Comparison of ENCODE assay signal across 8 cellular contexts in the genomic region with DNA sequence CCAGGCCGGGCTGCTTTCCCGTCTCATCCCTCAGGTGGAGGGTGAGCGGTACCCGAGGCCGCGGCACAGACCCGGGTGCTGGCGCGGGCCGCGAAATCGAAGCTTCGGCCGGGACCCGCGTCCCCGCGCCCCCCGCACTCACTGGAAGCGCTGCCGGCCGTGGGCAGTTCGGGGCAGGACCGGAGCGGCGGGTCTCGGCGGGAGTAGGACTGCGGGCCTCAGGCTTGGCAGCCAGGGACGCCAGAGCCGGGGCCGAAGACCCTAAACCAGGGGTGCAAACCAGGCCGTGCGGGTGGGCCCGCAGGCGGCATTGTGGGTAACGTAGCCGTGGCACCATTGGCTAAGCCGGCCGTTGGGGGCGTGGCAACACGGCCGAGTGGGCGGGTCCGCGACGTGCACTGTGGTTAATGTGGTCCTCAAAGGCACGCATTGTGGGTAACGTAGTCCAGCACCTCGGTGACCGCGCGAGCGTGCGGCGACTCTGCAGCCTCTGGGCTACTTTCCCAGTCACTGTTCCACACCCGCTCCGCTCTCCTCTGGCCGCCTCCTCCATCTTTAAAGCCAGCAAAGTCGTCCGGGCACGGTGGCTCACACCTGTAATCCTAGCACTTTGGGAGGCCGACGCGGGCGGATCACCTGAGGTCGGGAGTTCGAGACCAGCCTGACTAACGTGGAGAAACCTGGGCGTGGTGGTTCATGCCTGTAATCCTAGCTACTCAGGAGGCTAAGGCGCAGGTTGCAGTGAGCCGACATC. TPM values are rescaled to one million over a fixed set of nuclear protein-coding genes. Genes with fewer than 3 reads are reported as not detected.
A peak's percentile ranks its signal among the peaks of the same experiment; 100 is the strongest.
DNase-seq lines count a peak whose midpoint lies in the region; ATAC-seq and TF ChIP-seq lines count a peak whose summit lies in the region.

A gene (minus strand): TSS at position 288 of the 754 bp plus-strand sequence. CDS start 1,184 bp downstream, outside the sequence.

- H3K4me3 ChIP-seq in HUES48 (ENCODE audit: low read depth, low read length): peak within 1 kb of the TSS; percentile 87
- peak within 1 kb of the TSS; percentile 94 for H3K4me3 ChIP-seq in NT2/D1 (ENCODE audit: insufficient read length, low read depth)
- peak within 1 kb of the TSS; percentile 94 for H3K4me3 ChIP-seq in endodermal cell (ENCODE audit: low read length)
- H3K4me3 ChIP-seq in mesendoderm (ENCODE audit: low read length): peak within 1 kb of the TSS; percentile 86

- CTCF ChIA-PET in Calu3 (lab: Charles Lee): interaction anchor here (1.1 to 1.2 kb wide), 2 partner anchors 29 to 33 kb away, joined by 3 to 4 read pairs; a partner anchor contains a TSS
- CTCF ChIA-PET in activated CD8-positive, alpha-beta memory T cell treated with anti-CD3 and anti-CD28 coated beads, Interleukin-2, amount 10 ng/mL, durations not matched to agents 7 days and 5 days (lab: Charles Lee): interaction anchor here (0.6 to 1.9 kb wide), 2 partner anchors 32 to 104 kb away, joined by 3 to 7 read pairs; a partner anchor contains a TSS

- H3K36me3 ChIP-seq in HUES48 (ENCODE audit: control insufficient read depth, insufficient read depth, low read length) (peaks cover 33% of the 10 kb centered on the region), NT2/D1 (ENCODE audit: insufficient read depth, insufficient read length, low read length) (peaks cover 37% of the 10 kb centered on the region), endodermal cell (ENCODE audit: control insufficient read depth, insufficient read depth, low read length) (peaks cover 23% of the 10 kb centered on the region), mesendoderm (ENCODE audit: control insufficient read depth, insufficient read depth, low read length) (peaks cover 2% of the 10 kb centered on the region)

- H3K27ac ChIP-seq in HUES48 (ENCODE audit: low read depth, low read length) (peak within 1 kb of the TSS; percentile 68), endodermal cell (ENCODE audit: low read depth, low read length) (no peak within 1 kb of the TSS), mesendoderm (ENCODE audit: low read depth, low read length) (peak within 1 kb of the TSS; percentile 53)

- intact Hi-C loops in Calu3 (cut with micrococcal nuclease; ENCODE audit: unreplicated experiment): no loop called here

- H3K4me2 ChIP-seq in mesendoderm (ENCODE audit: low read length): peak within 1 kb of the TSS; percentile 88

- H4K5ac ChIP-seq in mesendoderm (ENCODE audit: low read length): no peak within 1 kb of the TSS

- H3K79me2 ChIP-seq in mesendoderm (ENCODE audit: control insufficient read depth, insufficient read depth, low read length): peaks cover 6% of the 10 kb centered on the region

- H3K27me3 Mint-ChIP-seq in Calu3 (ENCODE audit: unreplicated experiment) (no peaks in the 10 kb centered on the region), endodermal cell (ENCODE audit: insufficient read depth) (no peaks in the 10 kb centered on the region)
- no peaks in the 10 kb centered on the region for H3K27me3 Mint-ChIP-seq in activated CD8-positive, alpha-beta memory T cell treated with anti-CD3 and anti-CD28 coated beads, Interleukin-2, amount 10 ng/mL, durations not matched to agents 7 days and 5 days

- no peak within 1 kb of the TSS for H2BK15ac ChIP-seq in mesendoderm (replicated peaks; ENCODE audit: low read depth)

- no TSS peak for BruUV-seq in Calu3 (replicated peaks; lab: Mats Ljungman, UMichigan)

- H2BK120ac ChIP-seq in mesendoderm (ENCODE audit: low read depth, low read length): no peak within 1 kb of the TSS

- no peak within 1 kb of the TSS for H2BK5ac ChIP-seq in mesendoderm (ENCODE audit: low read length)

- peak within 1 kb of the TSS; percentile 91 for H3K27ac Mint-ChIP-seq in Calu3 (ENCODE audit: unreplicated experiment)
- peak within 1 kb of the TSS; percentile 87 for H3K27ac Mint-ChIP-seq in activated CD8-positive, alpha-beta memory T cell treated with anti-CD3 and anti-CD28 coated beads, Interleukin-2, amount 10 ng/mL, durations not matched to agents 7 days and 5 days
- peak within 1 kb of the TSS; percentile 95 for H3K27ac Mint-ChIP-seq in endodermal cell

- H3K9ac ChIP-seq in HUES48 (ENCODE audit: low read depth, low read length) (peak within 1 kb of the TSS; percentile 70), NT2/D1 (ENCODE audit: insufficient read length, low read depth) (peak within 1 kb of the TSS; percentile 98), endodermal cell (ENCODE audit: extremely low read depth, low read length, poor library complexity, severe bottlenecking) (peak within 1 kb of the TSS; percentile 81), mesendoderm (ENCODE audit: low read length) (peak within 1 kb of the TSS; percentile 96)

- H3K4me1 Mint-ChIP-seq in Calu3 (ENCODE audit: low read depth, unreplicated experiment) (peaks cover 30% of the 10 kb centered on the region), endodermal cell (peaks cover 18% of the 10 kb centered on the region)
- H3K4me1 Mint-ChIP-seq in activated CD8-positive, alpha-beta memory T cell treated with anti-CD3 and anti-CD28 coated beads, Interleukin-2, amount 10 ng/mL, durations not matched to agents 7 days and 5 days: peaks cover 24% of the 10 kb centered on the region

- no peak within 1 kb of the TSS for H4K8ac ChIP-seq in mesendoderm (ENCODE audit: low read depth, low read length)

- no peaks in the 10 kb centered on the region for H3K9me3 ChIP-seq in HUES48 (ENCODE audit: control insufficient read depth, insufficient read depth, low read length)
- H3K9me3 ChIP-seq in NT2/D1 (ENCODE audit: insufficient read depth, low read length): no peaks in the 10 kb centered on the region
- no peaks in the 10 kb centered on the region for H3K9me3 ChIP-seq in endodermal cell (ENCODE audit: control insufficient read depth, low read length)

- H3K4ac ChIP-seq in mesendoderm (ENCODE audit: low read depth, low read length): peak within 1 kb of the TSS; percentile 75

- TF ChIP-seq CTCF in Calu3 (IDR thresholded peaks at IDR 0.05; ENCODE audit: unreplicated experiment) (no peak), endodermal cell (conservative IDR thresholded peaks at IDR 0.05) (no peak)

- H3K4me1 ChIP-seq in HUES48 (ENCODE audit: control insufficient read depth, insufficient read depth, low read length): peaks cover 3% of the 10 kb centered on the region
- peaks cover 13% of the 10 kb centered on the region for H3K4me1 ChIP-seq in NT2/D1 (ENCODE audit: insufficient read depth, insufficient read length)
- H3K4me1 ChIP-seq in endodermal cell (ENCODE audit: control insufficient read depth, insufficient read depth, low read length): no peaks in the 10 kb centered on the region
- peaks cover 1% of the 10 kb centered on the region for H3K4me1 ChIP-seq in mesendoderm (ENCODE audit: control insufficient read depth, low read depth, low read length)

- H3K18ac ChIP-seq in mesendoderm (ENCODE audit: low read length): peak within 1 kb of the TSS; percentile 53

- H2AK5ac ChIP-seq in mesendoderm (ENCODE audit: low read length): no peak within 1 kb of the TSS

- peak; percentile 100 for DNase-seq in Calu3
- DNase-seq in NT2/D1 (ENCODE audit: low read depth, low spot score): peak; percentile 96
- DNase-seq in activated CD8-positive, alpha-beta memory T cell treated with anti-CD3 and anti-CD28 coated beads, Interleukin-2, amount 10 ng/mL, durations not matched to agents 7 days and 5 days: peak; percentile 95
- peak; percentile 100 for DNase-seq in endodermal cell
- DNase-seq in mesendoderm: peak; percentile 98
- peak; percentile 94 for DNase-seq in stimulated activated CD8-positive, alpha-beta memory T cell treated with anti-CD3 and anti-CD28 coated beads, Interleukin-12 subunit alpha, Interleukin-12 subunit beta, amount 100 ng/mL, for 4 hours (ENCODE audit: low read depth)

- 10 to 18% methylated on average over 36 to 72 of the region's 72 CpGs for WGBS in endodermal cell (ENCODE audit: insufficient coverage in 1 of 2, insufficient read length in 1 of 2), 2 experiments
- WGBS in mesendoderm (ENCODE audit: extremely low coverage, insufficient coverage, low lambda C conversion rate): no CpG with 5 or more reads among the region's 72 CpGs

- H3K9me3 Mint-ChIP-seq in Calu3 (ENCODE audit: low read depth, unreplicated experiment) (no peaks in the 10 kb centered on the region), endodermal cell (no peaks in the 10 kb centered on the region)
- no peaks in the 10 kb centered on the region for H3K9me3 Mint-ChIP-seq in activated CD8-positive, alpha-beta memory T cell treated with anti-CD3 and anti-CD28 coated beads, Interleukin-2, amount 10 ng/mL, durations not matched to agents 7 days and 5 days (ENCODE audit: low read depth)

- peak within 1 kb of the TSS; percentile 93 for H3K56ac ChIP-seq in mesendoderm (ENCODE audit: low read length)

- H3K23ac ChIP-seq in mesendoderm (ENCODE audit: low read length): no peak within 1 kb of the TSS

- peaks cover 9% of the 10 kb centered on the region for H3K79me1 ChIP-seq in mesendoderm (ENCODE audit: low read length)

- ATAC-seq in GM21423 (IDR thresholded peaks at IDR 0.05; ENCODE audit: unreplicated experiment): peak; percentile 87
- ATAC-seq in activated CD8-positive, alpha-beta memory T cell treated with anti-CD3 and anti-CD28 coated beads, Interleukin-2, amount 10 ng/mL, durations not matched to agents 7 days and 5 days: peak; percentile 82

- H3K27me3 ChIP-seq in HUES48 (ENCODE audit: control insufficient read depth, insufficient read depth, low read length): no peaks in the 10 kb centered on the region
- H3K27me3 ChIP-seq in NT2/D1 (ENCODE audit: insufficient read depth, insufficient read length): no peaks in the 10 kb centered on the region
- no peaks in the 10 kb centered on the region for H3K27me3 ChIP-seq in endodermal cell (ENCODE audit: control insufficient read depth, insufficient read depth, low read length, poor library complexity, severe bottlenecking)
- H3K27me3 ChIP-seq in mesendoderm (ENCODE audit: insufficient read depth, low read length, poor library complexity): no peaks in the 10 kb centered on the region

- peak within 1 kb of the TSS; percentile 87 for H3K4me3 Mint-ChIP-seq in Calu3 (ENCODE audit: low read depth, unreplicated experiment)
- peak within 1 kb of the TSS; percentile 82 for H3K4me3 Mint-ChIP-seq in activated CD8-positive, alpha-beta memory T cell treated with anti-CD3 and anti-CD28 coated beads, Interleukin-2, amount 10 ng/mL, durations not matched to agents 7 days and 5 days
- H3K4me3 Mint-ChIP-seq in endodermal cell: peak within 1 kb of the TSS; percentile 76

- peaks cover 59% of the 10 kb centered on the region for H3K36me3 Mint-ChIP-seq in Calu3 (ENCODE audit: insufficient read depth, unreplicated experiment)
- H3K36me3 Mint-ChIP-seq in activated CD8-positive, alpha-beta memory T cell treated with anti-CD3 and anti-CD28 coated beads, Interleukin-2, amount 10 ng/mL, durations not matched to agents 7 days and 5 days: peaks cover 2% of the 10 kb centered on the region
- H3K36me3 Mint-ChIP-seq in endodermal cell (ENCODE audit: low read depth): peaks cover 27% of the 10 kb centered on the region

RNA-seq across cellular contexts. Expression of the gene that starts here (rescaled TPM):
- total RNA-seq in Calu3 (2022) (23.6 and 25.6 TPM in 2 replicates), endodermal cell (10 to 100 TPM; 17.2 to 21.6 TPM)
- 10 to 100 TPM; 10.4 to 12.2 TPM for total RNA-seq in activated CD8-positive, alpha-beta memory T cell treated with anti-CD3 and anti-CD28 coated beads, Interleukin-2, amount 10 ng/mL, durations not matched to agents 7 days and 5 days
- 8.5 TPM for polyA plus RNA-seq in endodermal cell (2013, experiment 1 of 2)
- polyA plus RNA-seq in endodermal cell (2013, experiment 2 of 2): 8.2 TPM
- polyA plus RNA-seq in mesendoderm (2013, experiment 1 of 2): 4.7 TPM
- 4.4 TPM for polyA plus RNA-seq in mesendoderm (2013, experiment 2 of 2)
